ENCODE assay signal across 19 cellular contexts in genomic region chr3:194311000-194311399, GRCh38. TPM values are rescaled to one million over a fixed set of nuclear protein-coding genes. Genes with fewer than 3 reads are reported as not detected.
DNase-seq lines count a peak whose midpoint lies in the region; ATAC-seq, FAIRE-seq and TF ChIP-seq lines count a peak whose summit lies in the region.
"Had no signal": no experiment of that assay in that cellular context is flagged by ENCODE, and none has a peak within 500 bp of the region (broad histone marks: within the 10 kb centered on the region; RNA-seq: fewer than 3 reads in every experiment).

No MANE protein-coding gene starts in this region.

- FAIRE-seq in urothelium cell line (lab: Jason Lieb, UNC) = peak; percentile 42
- FAIRE-seq: D721Med, G401.6, GM12891, GM19239, HTR-8/SVneo had no signal

- peaks cover 64% of the 10 kb centered on the region for H3K4me1 Mint-ChIP-seq in activated CD4-positive, alpha-beta T cell treated with anti-CD3 and anti-CD28 coated beads, Interleukin-2, amount 10 ng/mL, durations not matched to agents 24 days and 14 days
- H3K4me1 Mint-ChIP-seq in mesothelial cell of epicardium = peaks cover 82% of the 10 kb centered on the region

- peak overlapping the region; percentile 3 for H3K27ac Mint-ChIP-seq in activated CD4-positive, alpha-beta T cell treated with anti-CD3 and anti-CD28 coated beads, Interleukin-2, amount 10 ng/mL, durations not matched to agents 24 days and 14 days
- peak overlapping the region; percentile 5 for H3K27ac Mint-ChIP-seq in mesothelial cell of epicardium
- H3K27ac Mint-ChIP-seq: CD4-positive, alpha-beta T cell had no signal

- H3K27me3 Mint-ChIP-seq in activated CD4-positive, alpha-beta T cell treated with anti-CD3 and anti-CD28 coated beads, Interleukin-2, amount 10 ng/mL, durations not matched to agents 24 days and 14 days = no peaks in the 10 kb centered on the region
- H3K27me3 Mint-ChIP-seq in mesothelial cell of epicardium (ENCODE audit: low read depth) = no peaks in the 10 kb centered on the region

- intact Hi-C loops in activated CD4-positive, alpha-beta T cell treated with anti-CD3 and anti-CD28 coated beads, Interleukin-2, amount 10 ng/mL, durations not matched to agents 24 days and 14 days (cut with micrococcal nuclease) = no loop called here
- intact Hi-C loops in cardiac septum (cut with DNase I) = loop anchor here (10.0 kb wide), 1 partner anchor 336 kb away; no protein-coding TSS in a partner anchor
- intact Hi-C loops in left ventricle myocardium superior (cut with micrococcal nuclease) = loop anchor here (5.0 to 10.0 kb wide), 2 partner anchors 176 to 524 kb away; partner anchors contain the start of gene HES1

- no peak for TF ChIP-seq POLR2A in erythroblast (IDR thresholded peaks at IDR 0.05; ENCODE audit: low read length)

- no peak for TF ChIP-seq CTCF in mesothelial cell of epicardium (IDR thresholded peaks at IDR 0.05; ENCODE audit: unreplicated experiment)

- no peak for ATAC-seq in left ventricle myocardium superior

- peak overlapping the region; percentile 3 for H3K4me3 Mint-ChIP-seq in activated CD4-positive, alpha-beta T cell treated with anti-CD3 and anti-CD28 coated beads, Interleukin-2, amount 10 ng/mL, durations not matched to agents 24 days and 14 days
- peak overlapping the region; percentile 33 for H3K4me3 Mint-ChIP-seq in mesothelial cell of epicardium
- H3K4me3 Mint-ChIP-seq: CD4-positive, alpha-beta T cell had no signal

- H3K36me3 Mint-ChIP-seq in activated CD4-positive, alpha-beta T cell treated with anti-CD3 and anti-CD28 coated beads, Interleukin-2, amount 10 ng/mL, durations not matched to agents 24 days and 14 days (ENCODE audit: low read depth) = no peaks in the 10 kb centered on the region
- no peaks in the 10 kb centered on the region for H3K36me3 Mint-ChIP-seq in mesothelial cell of epicardium

- no peak for DNase-seq in activated CD4-positive, alpha-beta T cell treated with anti-CD3 and anti-CD28 coated beads, Interleukin-2, amount 10 ng/mL, durations not matched to agents 24 days and 14 days
- DNase-seq in activated CD4-positive, alpha-beta T cell treated with anti-CD3 and anti-CD28 coated beads, Interleukin-2, amount 50 U/mL, for 48 hours = no peak
- DNase-seq in cardiac septum (ENCODE audit: low spot score) (peak; percentile 24), left ventricle myocardium superior (no peak), mesothelial cell of epicardium (ENCODE audit: low spot score in 2 of 2, unreplicated experiment in 2 of 2) (no peak), urothelium cell line (ENCODE audit: low spot score) (no peak), C1 segment of cervical spinal cord (lab: John Stamatoyannopoulos, UW) (no peak), erythroblast (lab: John Stamatoyannopoulos, UW) (no peak)
- DNase-seq: BE2C; Caco-2; CD4-positive, alpha-beta T cell; IMR-90 had no signal

- H3K9me3 Mint-ChIP-seq in activated CD4-positive, alpha-beta T cell treated with anti-CD3 and anti-CD28 coated beads, Interleukin-2, amount 10 ng/mL, durations not matched to agents 24 days and 14 days = no peaks in the 10 kb centered on the region
- H3K9me3 Mint-ChIP-seq in mesothelial cell of epicardium = no peaks in the 10 kb centered on the region
- H3K9me3 Mint-ChIP-seq: CD4-positive, alpha-beta T cell had no signal

RNA-seq across cellular contexts. Expression of gene CPN2, which starts 40.1 kb away (rescaled TPM):
- total RNA-seq in activated CD4-positive, alpha-beta T cell treated with anti-CD3 and anti-CD28 coated beads, Interleukin-2, amount 10 ng/mL, durations not matched to agents 24 days and 14 days = not detected in 2 replicates
- total RNA-seq in cardiac septum (0.35 TPM), left ventricle myocardium superior (0.40 TPM), mesothelial cell of epicardium (not detected in 3 replicates)
- total RNA-seq: A172; Caco-2; CD4-positive, alpha-beta T cell; H4; IMR-90 had no signal

RNA-seq across cellular contexts. Expression of gene LRRC15, which starts 58.5 kb away (rescaled TPM):
- not detected in 2 replicates for total RNA-seq in activated CD4-positive, alpha-beta T cell treated with anti-CD3 and anti-CD28 coated beads, Interleukin-2, amount 10 ng/mL, durations not matched to agents 24 days and 14 days
- total RNA-seq in cardiac septum (0.38 TPM), left ventricle myocardium superior (0.42 TPM), mesothelial cell of epicardium (0.05 TPM in 1 of 3 replicates, not detected in the others)
- total RNA-seq: CD4-positive, alpha-beta T cell had no signal
